In genomic region chr2:170997893-170998477, GRCh38 we compare ENCODE assay signal across 20 cellular contexts.
DNase-seq lines count a peak whose midpoint lies in the region; ATAC-seq and TF ChIP-seq lines count a peak whose summit lies in the region.
"Had no signal": no experiment of that assay in that cellular context is flagged by ENCODE, and none has a peak within 500 bp of the region (broad histone marks: within the 10 kb centered on the region; RNA-seq: fewer than 3 reads in every experiment).

No MANE protein-coding gene starts in this region.

- H3K27me3 Mint-ChIP-seq in stimulated activated naive CD8-positive, alpha-beta T cell treated with anti-CD3 and anti-CD28 coated beads, Interleukin-15, Interleukin-2, amounts not matched to agents 100 ng/mL and 50 ng/mL, for 24 hours = no peaks in the 10 kb centered on the region
- no peaks in the 10 kb centered on the region for H3K27me3 Mint-ChIP-seq in stimulated activated naive CD8-positive, alpha-beta T cell treated with anti-CD3 and anti-CD28 coated beads, Interleukin-15, amount 100 ng/mL, for 72 hours
- H3K27me3 Mint-ChIP-seq: IgD-negative memory B cell had no signal

- ATAC-seq in stimulated activated naive CD8-positive, alpha-beta T cell treated with anti-CD3 and anti-CD28 coated beads, Interleukin-15, amount 100 ng/mL, for 72 hours = no peak
- ATAC-seq in GM18520 (IDR thresholded peaks at IDR 0.05; ENCODE audit: unreplicated experiment) = no peak
- no peak for ATAC-seq in GM19324 (IDR thresholded peaks at IDR 0.05; ENCODE audit: low FRiP score, unreplicated experiment)
- ATAC-seq: HCT116 had no signal

- no peaks in the 10 kb centered on the region for H3K9me3 Mint-ChIP-seq in stimulated activated naive CD8-positive, alpha-beta T cell treated with anti-CD3 and anti-CD28 coated beads, Interleukin-15, Interleukin-2, amounts not matched to agents 100 ng/mL and 50 ng/mL, for 24 hours
- no peaks in the 10 kb centered on the region for H3K9me3 Mint-ChIP-seq in stimulated activated naive CD8-positive, alpha-beta T cell treated with anti-CD3 and anti-CD28 coated beads, Interleukin-15, amount 100 ng/mL, for 72 hours
- H3K9me3 Mint-ChIP-seq: IgD-negative memory B cell had no signal

- no peaks in the 10 kb centered on the region for H3K4me1 Mint-ChIP-seq in stimulated activated naive CD8-positive, alpha-beta T cell treated with anti-CD3 and anti-CD28 coated beads, Interleukin-15, Interleukin-2, amounts not matched to agents 100 ng/mL and 50 ng/mL, for 24 hours (ENCODE audit: low read depth)
- H3K4me1 Mint-ChIP-seq in stimulated activated naive CD8-positive, alpha-beta T cell treated with anti-CD3 and anti-CD28 coated beads, Interleukin-15, amount 100 ng/mL, for 72 hours = no peaks in the 10 kb centered on the region
- H3K4me1 Mint-ChIP-seq: IgD-negative memory B cell had no signal

- peaks cover 50% of the 10 kb centered on the region for H3K36me3 Mint-ChIP-seq in stimulated activated naive CD8-positive, alpha-beta T cell treated with anti-CD3 and anti-CD28 coated beads, Interleukin-15, Interleukin-2, amounts not matched to agents 100 ng/mL and 50 ng/mL, for 24 hours (ENCODE audit: low read depth)

- TF ChIP-seq POLR2A in erythroblast (IDR thresholded peaks at IDR 0.05; ENCODE audit: low read length) = no peak

- peak overlapping the region; percentile 24 for H3K27ac Mint-ChIP-seq in stimulated activated naive CD8-positive, alpha-beta T cell treated with anti-CD3 and anti-CD28 coated beads, Interleukin-15, Interleukin-2, amounts not matched to agents 100 ng/mL and 50 ng/mL, for 24 hours
- peak overlapping the region in 1 of 2 donors; percentile 8 for H3K27ac Mint-ChIP-seq in stimulated activated naive CD8-positive, alpha-beta T cell treated with anti-CD3 and anti-CD28 coated beads, Interleukin-15, amount 100 ng/mL, for 72 hours

- H3K4me3 Mint-ChIP-seq in stimulated activated naive CD8-positive, alpha-beta T cell treated with anti-CD3 and anti-CD28 coated beads, Interleukin-15, Interleukin-2, amounts not matched to agents 100 ng/mL and 50 ng/mL, for 24 hours = no peak overlapping the region
- no peak overlapping the region for H3K4me3 Mint-ChIP-seq in stimulated activated naive CD8-positive, alpha-beta T cell treated with anti-CD3 and anti-CD28 coated beads, Interleukin-15, amount 100 ng/mL, for 72 hours
- H3K4me3 Mint-ChIP-seq: IgD-negative memory B cell had no signal

- no peak for DNase-seq in stimulated activated naive CD8-positive, alpha-beta T cell treated with anti-CD3 and anti-CD28 coated beads, Interleukin-15, amount 100 ng/mL, for 72 hours
- peak; percentile 7 for DNase-seq in NCI-H510A (lab: John Stamatoyannopoulos, UW)
- DNase-seq in erythroblast (lab: John Stamatoyannopoulos, UW) = peak; percentile 51 to 78
- DNase-seq in stimulated activated CD4-positive, alpha-beta T cell treated with anti-CD3 and anti-CD28 coated beads, Interleukin-15, amount 100 ng/mL, for 24 hours = no peak
- DNase-seq in NCI-H1417 treated with DMSO at 0.1 percent for 48 hours (lab: John Stamatoyannopoulos, UW) = no peak
- DNase-seq: C1 segment of cervical spinal cord, Caco-2, DMS53, NCI-H146, NCI-H2171, NCI-H446, NCI-H748 treated with DMSO at 0.1 percent for 48 hours, OCI-M1, RPMI8226, SIG-M5 had no signal

Comparison
In these comparisons a context has a peak if more than half of its experiments do, and no peak if none do; other contexts are left out.
1. DNase-seq: peak in NCI-H510A (single experiment) and erythroblast (2 of 2); none in stimulated activated naive CD8-positive, alpha-beta T cell treated with anti-CD3 and anti-CD28 coated beads, Interleukin-15, amount 100 ng/mL, for 72 hours (0 of 2), stimulated activated CD4-positive, alpha-beta T cell treated with anti-CD3 and anti-CD28 coated beads, Interleukin-15, amount 100 ng/mL, for 24 hours (single experiment) and NCI-H1417 treated with DMSO at 0.1 percent for 48 hours (single experiment).